12 cellular contexts compared by ENCODE assay signal in the genomic region with DNA sequence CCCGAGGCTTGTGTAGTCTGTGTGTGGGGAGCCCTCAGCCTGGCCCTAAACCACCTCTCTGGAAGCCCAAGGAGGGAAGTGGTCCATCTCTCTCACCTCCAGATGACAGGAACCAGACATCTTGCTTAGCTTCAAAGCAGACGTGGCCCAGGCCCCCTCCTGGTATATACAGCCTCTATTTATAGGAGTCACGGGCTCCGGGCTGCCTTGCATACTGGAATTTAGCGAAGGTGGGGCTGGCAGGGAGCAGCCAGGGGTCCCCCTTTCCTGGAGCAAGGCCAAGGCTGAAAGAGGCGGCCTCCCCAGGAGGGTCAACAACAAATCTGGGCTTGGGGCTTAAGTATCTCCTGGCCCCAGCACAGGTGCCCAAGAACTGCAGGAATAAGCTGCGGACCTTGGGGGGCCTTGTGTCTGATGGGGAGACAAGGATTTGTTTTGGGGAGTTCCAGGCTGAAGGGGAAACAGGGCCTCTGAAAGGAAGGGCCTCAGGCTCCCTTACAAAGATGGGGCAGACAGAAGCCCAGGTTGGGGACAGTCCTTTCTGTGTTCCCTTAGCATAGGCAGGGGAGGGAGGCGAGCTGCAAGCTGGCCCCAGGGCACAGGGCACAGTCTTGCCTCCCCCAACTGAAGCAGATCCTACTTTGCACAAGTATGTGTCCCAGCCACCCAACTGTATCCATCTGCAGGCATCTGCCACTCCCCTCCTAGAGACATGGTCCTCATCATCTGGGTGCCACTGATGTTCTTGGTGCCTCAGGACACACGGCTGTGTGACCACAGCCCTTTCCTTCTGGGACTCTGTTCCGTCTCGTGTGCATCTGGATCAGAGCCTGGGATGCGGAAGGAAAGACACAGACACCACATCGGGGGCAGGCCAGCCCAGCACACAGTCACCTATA. TPM values are rescaled to one million over a fixed set of nuclear protein-coding genes. Genes with fewer than 3 reads are reported as not detected.
DNase-seq lines count a peak whose midpoint lies in the region; ATAC-seq and TF ChIP-seq lines count a peak whose summit lies in the region.
"Had no signal": no experiment of that assay in that cellular context is flagged by ENCODE, and none has a peak within 500 bp of the region (broad histone marks: within the 10 kb centered on the region; RNA-seq: fewer than 3 reads in every experiment).

No MANE protein-coding gene starts in this region.

- peak overlapping the region; percentile 94 to 97 (median 96) for H3K27ac ChIP-seq in esophagus muscularis mucosa (replicated peaks in 1 of 4)
- H3K27ac ChIP-seq in tibial artery = peak overlapping the region; percentile 72 to 77

- WGBS in esophagus muscularis mucosa = 42% methylated on average over 10 of the region's 13 CpGs

- POLR2A ChIA-PET in activated CD4-positive, alpha-beta T cell treated with anti-CD3 and anti-CD28 coated beads for 36 hours (lab: Charles Lee) = interaction anchor here (0.9 to 1.2 kb wide), 2 partner anchors 9 to 11 kb away, joined by 3 read pairs; no protein-coding TSS in a partner anchor

- no peak overlapping the region for H3K27ac Mint-ChIP-seq in activated CD4-positive, alpha-beta T cell treated with anti-CD3 and anti-CD28 coated beads for 36 hours
- H3K27ac Mint-ChIP-seq in nephron = peak overlapping the region in 2 of 3 experiments; percentile 92 to 98
- H3K27ac Mint-ChIP-seq in natural killer cell = no peak overlapping the region

- no peaks in the 10 kb centered on the region for H3K9me3 Mint-ChIP-seq in activated CD4-positive, alpha-beta T cell treated with anti-CD3 and anti-CD28 coated beads for 36 hours (ENCODE audit: low read depth)
- H3K9me3 Mint-ChIP-seq in nephron (no peaks in the 10 kb centered on the region), natural killer cell (no peaks in the 10 kb centered on the region)

- peaks cover 14% of the 10 kb centered on the region for H3K4me1 Mint-ChIP-seq in activated CD4-positive, alpha-beta T cell treated with anti-CD3 and anti-CD28 coated beads for 36 hours
- H3K4me1 Mint-ChIP-seq in nephron (peaks cover 70% of the 10 kb centered on the region), natural killer cell (peaks cover 0 to 11% of the 10 kb centered on the region in 2 donors)

- TF ChIP-seq CTCF in esophagus muscularis mucosa (IDR thresholded peaks at IDR 0.05) = no peak
- TF ChIP-seq CTCF in nephron (IDR thresholded peaks at IDR 0.05; ENCODE audit: unreplicated experiment in 3 of 3) = no peak
- no peak for TF ChIP-seq CTCF in tibial artery (IDR thresholded peaks at IDR 0.05)
- TF ChIP-seq CTCF in natural killer cell (IDR thresholded peaks at IDR 0.05) = no peak

- ATAC-seq in activated CD4-positive, alpha-beta T cell treated with anti-CD3 and anti-CD28 coated beads for 36 hours = peak; percentile 14
- ATAC-seq in natural killer cell = no peak

- H3K4me3 Mint-ChIP-seq in activated CD4-positive, alpha-beta T cell treated with anti-CD3 and anti-CD28 coated beads for 36 hours = no peak overlapping the region
- H3K4me3 Mint-ChIP-seq in nephron (no peak overlapping the region), natural killer cell (no peak overlapping the region)

- DNase-seq in activated CD4-positive, alpha-beta T cell treated with anti-CD3 and anti-CD28 coated beads for 36 hours = peak; percentile 6
- DNase-seq in activated CD4-positive, alpha-beta T cell treated with anti-CD3 and anti-CD28 coated beads for 4 hours = no peak
- no peak for DNase-seq in esophagus muscularis mucosa (ENCODE audit: extremely low spot score)
- peak; percentile 20 to 60 for DNase-seq in tibial artery
- no peak for DNase-seq in UCSD-AML1 (lab: John Stamatoyannopoulos, UW; ENCODE audit: unreplicated experiment)
- DNase-seq in natural killer cell = no peak
- DNase-seq in HCEC 1CT = no peak
- DNase-seq: 8988T; NCI-H524 treated with DMSO at 0.1 percent for 48 hours; SHP77; stimulated activated CD4-positive, alpha-beta T cell treated with anti-CD3 and anti-CD28 coated beads, Interleukin-4, amount 100 ng/mL, for 4 hours had no signal

- H3K4me1 ChIP-seq in esophagus muscularis mucosa (peaks cover 80 to 89% (median 89%) of the 10 kb centered on the region in 4 donors), tibial artery (peaks cover 0 to 76% (median 48%) of the 10 kb centered on the region in 4 donors)

- H3K4me3 ChIP-seq in esophagus muscularis mucosa (no peak overlapping the region), tibial artery (no peak overlapping the region)

- CTCF ChIA-PET in activated CD4-positive, alpha-beta T cell treated with anti-CD3 and anti-CD28 coated beads for 36 hours (lab: Charles Lee) = interaction anchor here (0.7 to 1.3 kb wide), 4 partner anchors 10 to 103 kb away, joined by 3 read pairs; no protein-coding TSS in a partner anchor

- no peaks in the 10 kb centered on the region for H3K36me3 Mint-ChIP-seq in activated CD4-positive, alpha-beta T cell treated with anti-CD3 and anti-CD28 coated beads for 36 hours (ENCODE audit: low read depth)
- H3K36me3 Mint-ChIP-seq in nephron (ENCODE audit: low read depth) (peaks cover 22% of the 10 kb centered on the region), natural killer cell (no peaks in the 10 kb centered on the region)

- TF ChIP-seq POLR2A in esophagus muscularis mucosa (IDR thresholded peaks at IDR 0.05; ENCODE audit: low read depth) = no peak

- no peaks in the 10 kb centered on the region for H3K27me3 Mint-ChIP-seq in activated CD4-positive, alpha-beta T cell treated with anti-CD3 and anti-CD28 coated beads for 36 hours
- H3K27me3 Mint-ChIP-seq in nephron (ENCODE audit: low read depth) (no peaks in the 10 kb centered on the region), natural killer cell (ENCODE audit: low read depth in 2 of 2) (no peaks in the 10 kb centered on the region)

- H3K9me3 ChIP-seq in esophagus muscularis mucosa (no peaks in the 10 kb centered on the region), tibial artery (no peaks in the 10 kb centered on the region)

- intact Hi-C loops in activated CD4-positive, alpha-beta T cell treated with anti-CD3 and anti-CD28 coated beads for 36 hours (cut with DNase I, micrococcal nuclease) = no loop called here
- intact Hi-C loops in esophagus muscularis mucosa (cut with DNase I) = no loop called here
- intact Hi-C loops in tibial artery (cut with DNase I; ENCODE audit: low total_unique reads) = no loop called here
- intact Hi-C loops in natural killer cell (cut with micrococcal nuclease) = no loop called here

- TF ChIP-seq EP300 in esophagus muscularis mucosa (IDR thresholded peaks at IDR 0.05) = no peak

- H3K36me3 ChIP-seq in esophagus muscularis mucosa (peaks cover 0 to 53% (median 38%) of the 10 kb centered on the region in 4 donors), tibial artery (peaks cover 0 to 44% (median 9%) of the 10 kb centered on the region in 3 donors)

- H3K27me3 ChIP-seq in esophagus muscularis mucosa (no peaks in the 10 kb centered on the region), tibial artery (no peaks in the 10 kb centered on the region)

RNA-seq across cellular contexts. Expression of a gene that starts 11.9 kb away (rescaled TPM):
- under 1 TPM; 0.53 to 0.75 TPM for total RNA-seq in activated CD4-positive, alpha-beta T cell treated with anti-CD3 and anti-CD28 coated beads for 36 hours
- total RNA-seq in esophagus muscularis mucosa (100 to 1,000 TPM; 100 to 156 (median 120) TPM), natural killer cell (1 to 10 TPM; 2.8 to 4.0 (median 3.6) TPM)

Comparison
In these comparisons a context has a peak if more than half of its experiments do, and no peak if none do; other contexts are left out.
1. DNase-seq: peak in activated CD4-positive, alpha-beta T cell treated with anti-CD3 and anti-CD28 coated beads for 36 hours (single experiment) and tibial artery (2 of 2); none in activated CD4-positive, alpha-beta T cell treated with anti-CD3 and anti-CD28 coated beads for 4 hours (0 of 2), esophagus muscularis mucosa (single experiment), UCSD-AML1 (single experiment), natural killer cell (single experiment) and HCEC 1CT (single experiment).
2. H3K27ac Mint-ChIP-seq: peak in nephron (2 of 3); none in activated CD4-positive, alpha-beta T cell treated with anti-CD3 and anti-CD28 coated beads for 36 hours (single experiment) and natural killer cell (0 of 2).
3. RNA of a gene that starts 11.9 kb away (total RNA-seq): 100 to 156 TPM in esophagus muscularis mucosa; 2.8 to 4.0 TPM in natural killer cell and 0.53 to 0.75 TPM in activated CD4-positive, alpha-beta T cell treated with anti-CD3 and anti-CD28 coated beads for 36 hours; every median in the first group is over 10 times any median in the second.